In genomic region chr3:57597240-57597972, GRCh38 we compare ENCODE assay signal across 8 cellular contexts. TPM values are rescaled to one million over a fixed set of nuclear protein-coding genes. Genes with fewer than 3 reads are reported as not detected.
DNase-seq lines count a peak whose midpoint lies in the region; ATAC-seq and TF ChIP-seq lines count a peak whose summit lies in the region.

ARF4 (minus strand) TSS chr3:57597344; CDS start chr3:57597140, 204 bp downstream.

- H3K4me3 Mint-ChIP-seq in T-helper 1 cell treated with Interleukin-12 subunit alpha and Interleukin-12 subunit beta and Interleukin-4 antibody, amounts not matched to agents 30 μg/mL and 1 μg/mL, for 36 hours, result peak within 1 kb of the TSS; percentile 97

- peak; percentile 45 for TF ChIP-seq CTCF in GM13977 (IDR thresholded peaks at IDR 0.05; ENCODE audit: extremely low read depth, insufficient read depth, missing control alignments)
- TF ChIP-seq CTCF in heart right ventricle (IDR thresholded peaks at IDR 0.05), result peak in 6 of 9 donors; percentile 5 to 59 (median 37)
- TF ChIP-seq CTCF in upper lobe of left lung (IDR thresholded peaks at IDR 0.05), result peak in 5 of 6 experiments; percentile 25 to 51 (median 34)

- H3K9me3 Mint-ChIP-seq in T-helper 1 cell treated with Interleukin-12 subunit alpha and Interleukin-12 subunit beta and Interleukin-4 antibody, amounts not matched to agents 30 μg/mL and 1 μg/mL, for 36 hours, result no peaks in the 10 kb centered on the region

- in situ Hi-C loops in GM13977 (cut with MboI; ENCODE audit: low pct_unique_long_range_greater_than_20kb, low sequenced_read_pairs, unreplicated experiment), result no loop called here

- peaks cover 42% of the 10 kb centered on the region for H3K4me1 Mint-ChIP-seq in T-helper 1 cell treated with Interleukin-12 subunit alpha and Interleukin-12 subunit beta and Interleukin-4 antibody, amounts not matched to agents 30 μg/mL and 1 μg/mL, for 36 hours (ENCODE audit: low read depth)

- peak within 1 kb of the TSS; percentile 84 to 99 (median 96) for H3K27ac ChIP-seq in heart right ventricle
- H3K27ac ChIP-seq in upper lobe of left lung, result peak within 1 kb of the TSS; percentile 98 to 99 (median 98)

- peak within 1 kb of the TSS; percentile 100 for H3K27ac Mint-ChIP-seq in T-helper 1 cell treated with Interleukin-12 subunit alpha and Interleukin-12 subunit beta and Interleukin-4 antibody, amounts not matched to agents 30 μg/mL and 1 μg/mL, for 36 hours

- H3K4me1 ChIP-seq in heart right ventricle, result peaks cover 5 to 59% (median 50%) of the 10 kb centered on the region in 9 donors
- peaks cover 37 to 50% (median 40%) of the 10 kb centered on the region in 4 donors for H3K4me1 ChIP-seq in upper lobe of left lung

- WGBS in heart right ventricle, 2 donors, result 0% methylated on average over 66 of the region's 66 CpGs
- WGBS in upper lobe of left lung, 2 donors, result 0 to 1% methylated on average over 20 to 35 of the region's 66 CpGs

- H3K27me3 Mint-ChIP-seq in T-helper 1 cell treated with Interleukin-12 subunit alpha and Interleukin-12 subunit beta and Interleukin-4 antibody, amounts not matched to agents 30 μg/mL and 1 μg/mL, for 36 hours (ENCODE audit: low read depth), result no peaks in the 10 kb centered on the region

- ATAC-seq in HG02884 (IDR thresholded peaks at IDR 0.05; ENCODE audit: unreplicated experiment), result peak; percentile 93
- ATAC-seq in heart right ventricle, result peak; percentile 96 to 97 (median 96)
- ATAC-seq in upper lobe of left lung (ENCODE audit: low FRiP score in 2 of 2), result peak; percentile 97 to 98

- peak; percentile 91 to 99 (median 98) for TF ChIP-seq POLR2A in upper lobe of left lung (IDR thresholded peaks at IDR 0.05)

- H3K4me3 ChIP-seq in heart right ventricle, result peak within 1 kb of the TSS; percentile 67 to 97 (median 86)
- H3K4me3 ChIP-seq in upper lobe of left lung, result peak within 1 kb of the TSS; percentile 72 to 83 (median 75)

- H3K9me3 ChIP-seq in heart right ventricle, result no peaks in the 10 kb centered on the region
- H3K9me3 ChIP-seq in upper lobe of left lung, result no peaks in the 10 kb centered on the region

- H3K36me3 ChIP-seq in heart right ventricle (peaks cover 0 to 23% (median 0%) of the 10 kb centered on the region in 9 donors), upper lobe of left lung (peaks cover 0 to 8% (median 0%) of the 10 kb centered on the region in 4 donors)

- H3K36me3 Mint-ChIP-seq in T-helper 1 cell treated with Interleukin-12 subunit alpha and Interleukin-12 subunit beta and Interleukin-4 antibody, amounts not matched to agents 30 μg/mL and 1 μg/mL, for 36 hours (ENCODE audit: low read depth), result peaks cover 20% of the 10 kb centered on the region

- peak; percentile 97 for DNase-seq in GM13977 (ENCODE audit: low spot score)
- DNase-seq in NCI-H1694 (lab: John Stamatoyannopoulos, UW), result peak; percentile 82
- peak; percentile 98 for DNase-seq in amniotic stem cell (lab: John Stamatoyannopoulos, UW)
- DNase-seq in heart right ventricle, result peak; percentile 99 to 100
- DNase-seq in posterior cingulate gyrus, result peak; percentile 97 to 100 (median 98)
- peak; percentile 99 to 100 for DNase-seq in upper lobe of left lung

- TF ChIP-seq EP300 in upper lobe of left lung (IDR thresholded peaks at IDR 0.05), result peak in 2 of 4 donors; percentile 9 to 87

- H3K27me3 ChIP-seq in heart right ventricle (no peaks in the 10 kb centered on the region), upper lobe of left lung (no peaks in the 10 kb centered on the region)

- intact Hi-C loops in heart right ventricle (cut with DNase I), result loop anchor here in 6 of 10 donors (2.0 to 5.0 kb wide), 3 partner anchors 40 to 160 kb away; partner anchors contain the start of genes PDE12 (in 6 of the 6) and SLMAP (in 2 of the 6)
- intact Hi-C loops in posterior cingulate gyrus (cut with DNase I), result loop anchor here (2.0 to 5.0 kb wide), 4 partner anchors 43 to 371 kb away; partner anchors contain the start of genes APPL1, DENND6A and SLMAP

RNA-seq across cellular contexts. Expression of gene ARF4, which starts in this region (rescaled TPM):
- 10 to 100 TPM; 56.4 to 83.3 (median 73.7) TPM for total RNA-seq in heart right ventricle
- polyA plus RNA-seq in heart right ventricle, result 100 to 1,000 TPM in 1 of 2 donors, 10 to 100 TPM in 1; 25.7 to 130 TPM
- total RNA-seq in upper lobe of left lung, result 100 to 1,000 TPM in 4 of 6 donors, 10 to 100 TPM in 2; 39.8 to 153 (median 124) TPM

Comparison
In these comparisons a context has a peak if more than half of its experiments do, and no peak if none do; other contexts are left out.
1. Peak in every context shown above with its lines: DNase-seq, ATAC-seq, H3K4me3 ChIP-seq and H3K27ac ChIP-seq.